In the genomic region with DNA sequence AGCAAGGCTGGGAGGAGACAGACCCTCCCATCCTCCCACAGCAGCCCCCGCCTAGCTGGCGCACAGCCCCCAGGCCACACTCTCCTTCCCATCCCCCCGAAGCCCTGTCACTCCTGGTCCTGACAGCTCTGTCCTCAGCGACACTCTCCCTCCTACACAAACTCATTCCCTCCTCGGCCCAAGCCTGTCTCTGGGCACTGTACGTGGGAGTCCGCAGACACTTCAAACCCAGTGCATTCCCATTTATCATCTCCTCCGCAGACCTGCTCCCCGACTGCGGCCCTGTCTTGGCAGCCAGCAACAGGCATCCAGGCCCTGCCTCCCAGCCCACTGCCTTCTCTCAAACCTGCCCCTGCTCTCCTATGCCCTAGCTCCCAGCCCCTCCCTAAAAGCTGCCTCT, we compare ENCODE assay signal across 32 cellular contexts. TPM values are rescaled to one million over a fixed set of nuclear protein-coding genes. Genes with fewer than 3 reads are reported as not detected.
DNase-seq lines count a peak whose midpoint lies in the region; ATAC-seq and TF ChIP-seq lines count a peak whose summit lies in the region.
"Had no signal": no experiment of that assay in that cellular context is flagged by ENCODE, and none has a peak within 500 bp of the region (broad histone marks: within the 10 kb centered on the region; RNA-seq: fewer than 3 reads in every experiment).

No MANE protein-coding gene starts in this region.

- H2BK12ac ChIP-seq in neuronal stem cell (ENCODE audit: low read length), result no peak overlapping the region

- ATAC-seq in GM23338, result peak; percentile 64
- ATAC-seq in T-helper 17 cell, result no peak
- ATAC-seq in GM19035 (IDR thresholded peaks at IDR 0.05; ENCODE audit: unreplicated experiment), result no peak
- ATAC-seq: mucosa of descending colon; right cardiac atrium; stimulated activated naive CD8-positive, alpha-beta T cell treated with anti-CD3 and anti-CD28 coated beads, Interleukin-15, amount 100 ng/mL, for 72 hours had no signal

- no peak overlapping the region for H3K9ac ChIP-seq in neuronal stem cell (ENCODE audit: low read depth, low read length, poor library complexity)

- peak overlapping the region; percentile 35 for H2BK5ac ChIP-seq in neuronal stem cell (ENCODE audit: low read length)

- 35% methylated on average over 10 of the region's 10 CpGs for WGBS in hepatocyte (ENCODE audit: low lambda C conversion rate, missing lambda C conversion rate)
- no CpG with 5 or more reads among the region's 10 CpGs for WGBS in neuronal stem cell (ENCODE audit: extremely low coverage in 2 of 2, insufficient read length in 2 of 2, insufficient replicate concordance in 1 of 2), 2 donors

- no peaks in the 10 kb centered on the region for H3K4me1 ChIP-seq in GM23338 (ENCODE audit: insufficient read depth)
- H3K4me1 ChIP-seq in hepatocyte (ENCODE audit: insufficient read depth), result peaks cover 6% of the 10 kb centered on the region
- H3K4me1 ChIP-seq in neuronal stem cell (ENCODE audit: control insufficient read depth in 2 of 2, insufficient read depth in 1 of 2, low read depth in 1 of 2, low read length in 2 of 2), result peaks cover 19 to 23% of the 10 kb centered on the region in 2 donors
- H3K4me1 ChIP-seq: esophagus squamous epithelium, HAP-1, heart left ventricle, thyroid gland had no signal

- H3K4me3 ChIP-seq in GM23338 (no peak overlapping the region), hepatocyte (no peak overlapping the region), neuronal stem cell (ENCODE audit: low read length in 2 of 2) (peak overlapping the region in 1 of 2 donors; percentile 24)
- H3K4me3 ChIP-seq: esophagus squamous epithelium, HAP-1, heart left ventricle, mucosa of descending colon, PC-9, thyroid gland had no signal

- no peak overlapping the region for H3K4ac ChIP-seq in neuronal stem cell (ENCODE audit: low read length)

- peak overlapping the region; percentile 6 for H2BK120ac ChIP-seq in neuronal stem cell (ENCODE audit: low read depth, low read length)

- H4K20me1 ChIP-seq in GM23338 (replicated peaks; ENCODE audit: insufficient read depth), result no peaks in the 10 kb centered on the region
- H4K20me1 ChIP-seq in hepatocyte (ENCODE audit: insufficient read depth, poor library complexity, severe bottlenecking), result no peaks in the 10 kb centered on the region

- peak overlapping the region; percentile 68 for H2AK5ac ChIP-seq in neuronal stem cell (ENCODE audit: low read depth, low read length)

- no peaks in the 10 kb centered on the region for H3K79me2 ChIP-seq in GM23338 (replicated peaks; ENCODE audit: insufficient read depth)
- H3K79me2 ChIP-seq in hepatocyte, result no peaks in the 10 kb centered on the region

- H3K4me1 Mint-ChIP-seq in GM23338 (peaks cover 7% of the 10 kb centered on the region), T-helper 17 cell (no peaks in the 10 kb centered on the region)
- no peaks in the 10 kb centered on the region for H3K4me1 Mint-ChIP-seq in activated T-cell treated with anti-CD3 and anti-CD28 coated beads, Interleukin-2, amount 50 U/mL, for 24 hours (ENCODE audit: low read depth)
- H3K4me1 Mint-ChIP-seq: activated CD4-positive, alpha-beta T cell treated with anti-CD3 and anti-CD28 coated beads, Interleukin-2, amount 10 ng/mL, durations not matched to agents 7 days and 5 days; stimulated activated naive CD8-positive, alpha-beta T cell treated with anti-CD3 and anti-CD28 coated beads, Interleukin-15, amount 100 ng/mL, for 72 hours had no signal

- H3K27ac Mint-ChIP-seq in GM23338 (no peak overlapping the region), T-helper 17 cell (peak overlapping the region; percentile 57)
- no peak overlapping the region for H3K27ac Mint-ChIP-seq in activated T-cell treated with anti-CD3 and anti-CD28 coated beads, Interleukin-2, amount 50 U/mL, for 24 hours
- H3K27ac Mint-ChIP-seq: activated CD4-positive, alpha-beta T cell treated with anti-CD3 and anti-CD28 coated beads, Interleukin-2, amount 10 ng/mL, durations not matched to agents 7 days and 5 days; activated naive CD8-positive, alpha-beta T cell had no signal

- TF ChIP-seq CTCF in GM23338 (conservative IDR thresholded peaks at IDR 0.05; ENCODE audit: low read depth in 2 of 2) (no peak), hepatocyte (IDR thresholded peaks at IDR 0.05; ENCODE audit: poor library complexity) (no peak)

- peak overlapping the region; percentile 63 for H2BK15ac ChIP-seq in neuronal stem cell (ENCODE audit: low read length)

- DNase-seq in GM23338 (ENCODE audit: low spot score), result no peak
- no peak for DNase-seq in T-helper 17 cell
- no peak for DNase-seq in hepatocyte (ENCODE audit: low spot score)
- no peak for DNase-seq in neuronal stem cell (ENCODE audit: low spot score)
- DNase-seq in dermis blood vessel endothelial cell, result no peak
- no peak for DNase-seq in activated T-cell treated with anti-CD3 and anti-CD28 coated beads, Interleukin-2, amount 50 U/mL, for 24 hours
- no peak for DNase-seq in NCI-H446 treated with DMSO at 0.1 percent for 48 hours (lab: John Stamatoyannopoulos, UW)
- DNase-seq: activated CD4-positive, alpha-beta T cell treated with anti-CD3 and anti-CD28 coated beads, Interleukin-2, amount 10 ng/mL, durations not matched to agents 7 days and 5 days; activated effector memory CD4-positive, alpha-beta T cell treated with anti-CD3 and anti-CD28 coated beads, Interleukin-2, amount 50 U/mL, for 16 hours; activated T-cell treated with anti-CD3 and anti-CD28 coated beads, Interleukin-2, amount 50 U/mL, for 1 hour; DMS 273 treated with DMSO at 0.1 percent for 48 hours; esophagus squamous epithelium; foreskin melanocyte; heart left ventricle; Karpas-422; kidney; mucosa of descending colon; NCI-H1417; NCI-H2029 treated with DMSO at 0.1 percent for 48 hours; NCI-H345; PC-9; right cardiac atrium; stimulated activated CD8-positive, alpha-beta memory T cell treated with anti-CD3 and anti-CD28 coated beads, Interleukin-4, amount 100 ng/mL, for 48 hours; stimulated activated naive CD8-positive, alpha-beta T cell treated with anti-CD3 and anti-CD28 coated beads, Interleukin-15, amount 100 ng/mL, for 72 hours; T-helper 9 cell; thyroid gland had no signal

- no peak overlapping the region for H3K23ac ChIP-seq in neuronal stem cell (ENCODE audit: low read depth, low read length, poor library complexity)

- peak overlapping the region; percentile 39 for H3K18ac ChIP-seq in neuronal stem cell (ENCODE audit: low read length)

- H3K9me2 ChIP-seq in GM23338 (ENCODE audit: insufficient read depth) (no peaks in the 10 kb centered on the region), hepatocyte (replicated peaks; ENCODE audit: insufficient read depth) (no peaks in the 10 kb centered on the region)

- H3K14ac ChIP-seq in neuronal stem cell (ENCODE audit: low read length), result no peak overlapping the region

- no peaks in the 10 kb centered on the region for H3K9me3 ChIP-seq in T-helper 17 cell (ENCODE audit: control insufficient read depth, low read length, poor library complexity, severe bottlenecking)
- no peaks in the 10 kb centered on the region for H3K9me3 ChIP-seq in hepatocyte (ENCODE audit: low read depth)
- no peaks in the 10 kb centered on the region for H3K9me3 ChIP-seq in neuronal stem cell (replicated peaks in 1 of 2; ENCODE audit: control insufficient read depth in 2 of 2, insufficient read depth in 1 of 2, low read depth in 1 of 2, low read length in 2 of 2)
- H3K9me3 ChIP-seq: esophagus squamous epithelium, HAP-1, heart left ventricle, mucosa of descending colon, thyroid gland had no signal

- H3K27me3 ChIP-seq in GM23338 (ENCODE audit: insufficient read depth), result no peaks in the 10 kb centered on the region
- no peaks in the 10 kb centered on the region for H3K27me3 ChIP-seq in hepatocyte
- H3K27me3 ChIP-seq in neuronal stem cell (ENCODE audit: control insufficient read depth in 3 of 3, insufficient read depth in 3 of 3, low read depth in 1 of 3, low read length in 3 of 3), result no peaks in the 10 kb centered on the region
- H3K27me3 ChIP-seq: thyroid gland had no signal

- H3K27ac ChIP-seq in GM23338 (ENCODE audit: low read depth), result no peak overlapping the region
- no peak overlapping the region for H3K27ac ChIP-seq in hepatocyte
- H3K27ac ChIP-seq in neuronal stem cell (replicated peaks; ENCODE audit: low read length), result no peak overlapping the region
- H3K27ac ChIP-seq: esophagus squamous epithelium, heart left ventricle, PC-9, thyroid gland had no signal

- no peaks in the 10 kb centered on the region for H3K79me1 ChIP-seq in neuronal stem cell (ENCODE audit: low read depth, low read length)

- H3K36me3 Mint-ChIP-seq in GM23338 (ENCODE audit: low read depth) (no peaks in the 10 kb centered on the region), T-helper 17 cell (ENCODE audit: low read depth) (peaks cover 5% of the 10 kb centered on the region)
- no peaks in the 10 kb centered on the region for H3K36me3 Mint-ChIP-seq in activated T-cell treated with anti-CD3 and anti-CD28 coated beads, Interleukin-2, amount 50 U/mL, for 24 hours (ENCODE audit: low read depth)
- H3K36me3 Mint-ChIP-seq: activated naive CD8-positive, alpha-beta T cell had no signal

- H3K36me3 ChIP-seq in GM23338 (ENCODE audit: insufficient read depth) (no peaks in the 10 kb centered on the region), hepatocyte (replicated peaks; ENCODE audit: insufficient read depth, low read depth) (no peaks in the 10 kb centered on the region), neuronal stem cell (replicated peaks in 1 of 2; ENCODE audit: control insufficient read depth in 2 of 2, insufficient read depth in 2 of 2, low read length in 2 of 2) (no peaks in the 10 kb centered on the region)
- H3K36me3 ChIP-seq: esophagus squamous epithelium, HAP-1, heart left ventricle, thyroid gland had no signal

- H4K91ac ChIP-seq in neuronal stem cell (ENCODE audit: low read depth, low read length, poor library complexity), result no peak overlapping the region

- 0 out of 2 replicates have a peak overlapping the region, but pooled peaks have one; percentile 23 for H2AFZ ChIP-seq in GM23338
- H2AFZ ChIP-seq in hepatocyte, result no peak overlapping the region
- H2AFZ ChIP-seq in neuronal stem cell (ENCODE audit: low read length), result peak overlapping the region; percentile 88
- H2AFZ ChIP-seq: PC-9 had no signal

- peaks cover 9% of the 10 kb centered on the region for H3K27me3 Mint-ChIP-seq in GM23338 (ENCODE audit: insufficient read depth, low read depth, poor library complexity)
- peaks cover 51% of the 10 kb centered on the region for H3K27me3 Mint-ChIP-seq in T-helper 17 cell
- H3K27me3 Mint-ChIP-seq in activated T-cell treated with anti-CD3 and anti-CD28 coated beads, Interleukin-2, amount 50 U/mL, for 24 hours, result peaks cover 38% of the 10 kb centered on the region

- H4K8ac ChIP-seq in neuronal stem cell (ENCODE audit: low read depth, low read length), result no peak overlapping the region

- no peaks in the 10 kb centered on the region for H3K9me3 Mint-ChIP-seq in GM23338
- no peaks in the 10 kb centered on the region for H3K9me3 Mint-ChIP-seq in activated T-cell treated with anti-CD3 and anti-CD28 coated beads, Interleukin-2, amount 50 U/mL, for 24 hours
- H3K9me3 Mint-ChIP-seq: activated CD4-positive, alpha-beta T cell treated with anti-CD3 and anti-CD28 coated beads, Interleukin-2, amount 10 ng/mL, durations not matched to agents 7 days and 5 days; stimulated activated naive CD8-positive, alpha-beta T cell treated with anti-CD3 and anti-CD28 coated beads, Interleukin-15, amount 100 ng/mL, for 72 hours had no signal

- H3K4me2 ChIP-seq in GM23338 (no peak overlapping the region), hepatocyte (peak overlapping the region; percentile 48), neuronal stem cell (ENCODE audit: insufficient read depth, low read length, poor library complexity, severe bottlenecking) (no peak overlapping the region)
- H3K4me2 ChIP-seq: PC-9 had no signal

- H3K4me3 Mint-ChIP-seq in GM23338, result no peak overlapping the region
- H3K4me3 Mint-ChIP-seq in T-helper 17 cell, result no peak overlapping the region
- H3K4me3 Mint-ChIP-seq in activated T-cell treated with anti-CD3 and anti-CD28 coated beads, Interleukin-2, amount 50 U/mL, for 24 hours, result no peak overlapping the region
- H3K4me3 Mint-ChIP-seq: activated CD4-positive, alpha-beta T cell treated with anti-CD3 and anti-CD28 coated beads, Interleukin-2, amount 10 ng/mL, durations not matched to agents 7 days and 5 days; activated naive CD8-positive, alpha-beta T cell; stimulated activated naive CD8-positive, alpha-beta T cell treated with anti-CD3 and anti-CD28 coated beads, Interleukin-15, amount 100 ng/mL, for 72 hours had no signal

- H3F3A ChIP-seq in GM23338 (replicated peaks; ENCODE audit: low read depth), result no peaks in the 10 kb centered on the region

RNA-seq across cellular contexts. Expression of gene EPHB2, which starts 25.0 kb away (rescaled TPM):
- total RNA-seq in GM23338 (2014; rRNA removed; shearing (Covaris generic)), result 19.2 and 20.1 TPM in 2 replicates
- 4.1 and 4.5 TPM in 2 replicates for polyA plus RNA-seq in GM23338 (2016; fragmentation: Nextera tagmentation; extraction: Ambion mirVana)
- under 1 TPM in 1 of 2 donors, not detected in 1; 0.15 TPM for total RNA-seq in T-helper 17 cell
- 11.9 and 18.3 TPM in 2 replicates for total RNA-seq in hepatocyte
- 15.8 and 17.2 TPM in 2 replicates for polyA plus RNA-seq in hepatocyte
- 25.3 TPM for polyA plus RNA-seq in neuronal stem cell (2013, experiment 1 of 2)
- polyA plus RNA-seq in neuronal stem cell (2013, experiment 2 of 2), result 26.4 TPM
- 35.1 and 42.3 TPM in 2 replicates for total RNA-seq in dermis blood vessel endothelial cell

RNA-seq across cellular contexts. Expression of gene C1QB, which starts 32.6 kb away (rescaled TPM):
- not detected in 2 replicates for total RNA-seq in GM23338 (2014; rRNA removed; shearing (Covaris generic))
- polyA plus RNA-seq in GM23338 (2016; fragmentation: Nextera tagmentation; extraction: Ambion mirVana), result not detected in 2 replicates
- not detected for total RNA-seq in T-helper 17 cell
- total RNA-seq in hepatocyte, result 7.9 and 10.3 TPM in 2 replicates
- polyA plus RNA-seq in hepatocyte, result 11.9 and 18.0 TPM in 2 replicates
- polyA plus RNA-seq in neuronal stem cell (2013, experiment 1 of 2), result not detected
- not detected for polyA plus RNA-seq in neuronal stem cell (2013, experiment 2 of 2)
- not detected in 2 replicates for total RNA-seq in dermis blood vessel endothelial cell
- total RNA-seq: activated CD4-positive, alpha-beta T cell treated with anti-CD3 and anti-CD28 coated beads, Interleukin-2, amount 10 ng/mL, durations not matched to agents 7 days and 5 days; dermis microvascular lymphatic vessel endothelial cell; PC-9 had no signal
- polyA plus RNA-seq: BJ, neural cell had no signal

RNA-seq across cellular contexts. Expression of gene C1QC, which starts 42.2 kb away (rescaled TPM):
- not detected in 2 replicates for total RNA-seq in GM23338 (2014; rRNA removed; shearing (Covaris generic))
- polyA plus RNA-seq in GM23338 (2016; fragmentation: Nextera tagmentation; extraction: Ambion mirVana) (not detected in 2 replicates), hepatocyte (9.2 and 13.4 TPM in 2 replicates)
- total RNA-seq in T-helper 17 cell (not detected), hepatocyte (4.1 and 6.6 TPM in 2 replicates), dermis blood vessel endothelial cell (not detected in 2 replicates)
- not detected for polyA plus RNA-seq in neuronal stem cell (2013, experiment 1 of 2)
- polyA plus RNA-seq in neuronal stem cell (2013, experiment 2 of 2), result not detected
- total RNA-seq: activated CD4-positive, alpha-beta T cell treated with anti-CD3 and anti-CD28 coated beads, Interleukin-2, amount 10 ng/mL, durations not matched to agents 7 days and 5 days; dermis microvascular lymphatic vessel endothelial cell; PC-9 had no signal
- polyA plus RNA-seq: BJ, neural cell had no signal

RNA-seq across cellular contexts. Expression of gene C1QA, which starts 49.2 kb away (rescaled TPM):
- not detected in 2 replicates for total RNA-seq in GM23338 (2014; rRNA removed; shearing (Covaris generic))
- polyA plus RNA-seq in GM23338 (2016; fragmentation: Nextera tagmentation; extraction: Ambion mirVana), result not detected in 2 replicates
- not detected for total RNA-seq in T-helper 17 cell
- total RNA-seq in hepatocyte, result 5.4 and 5.9 TPM in 2 replicates
- 7.8 and 9.5 TPM in 2 replicates for polyA plus RNA-seq in hepatocyte
- not detected for polyA plus RNA-seq in neuronal stem cell (2013, experiment 1 of 2)
- polyA plus RNA-seq in neuronal stem cell (2013, experiment 2 of 2), result not detected
- not detected in 2 replicates for total RNA-seq in dermis blood vessel endothelial cell
- total RNA-seq: activated CD4-positive, alpha-beta T cell treated with anti-CD3 and anti-CD28 coated beads, Interleukin-2, amount 10 ng/mL, durations not matched to agents 7 days and 5 days; dermis microvascular lymphatic vessel endothelial cell; PC-9 had no signal
- polyA plus RNA-seq: BJ, neural cell had no signal

Comparison
In these comparisons a context has a peak if more than half of its experiments do, and no peak if none do; other contexts are left out.
1. RNA of gene EPHB2, which starts 25.0 kb away (total RNA-seq): 35.1 to 42.3 TPM in dermis blood vessel endothelial cell, 19.2 to 20.1 TPM in GM23338 and 11.9 to 18.3 TPM in hepatocyte; 0.15 TPM in T-helper 17 cell; every median in the first group is over 10 times any median in the second.